In the genomic region with DNA sequence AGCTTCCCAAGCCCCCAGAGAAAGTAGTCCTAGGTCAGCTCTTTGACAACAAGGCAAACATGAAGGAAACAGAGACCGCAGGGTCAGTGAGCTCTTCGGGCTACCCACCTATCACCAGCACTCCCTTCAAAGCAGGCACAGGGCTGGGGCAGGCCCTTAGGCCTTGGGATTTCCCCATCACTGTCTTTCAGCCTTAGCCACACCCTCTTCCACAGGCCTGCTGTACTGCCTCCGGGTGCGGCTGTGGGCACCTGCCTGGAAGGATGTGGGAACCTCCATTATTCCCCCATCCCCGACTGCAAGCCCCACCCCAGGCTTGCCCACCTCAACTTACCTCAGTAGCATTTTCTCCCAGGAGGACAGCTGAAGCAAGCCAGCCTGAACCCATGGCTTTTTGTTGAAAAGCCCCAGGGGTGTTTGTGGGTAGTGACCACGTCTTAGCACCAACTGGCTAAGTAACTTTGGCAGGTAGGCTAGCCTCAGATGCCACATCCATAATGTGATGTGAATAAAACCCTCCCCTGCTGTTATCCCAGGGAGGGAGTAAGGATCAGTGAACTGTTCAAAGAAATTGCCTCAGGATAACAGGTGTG, we compare ENCODE assay signal across 8 cellular contexts.
A peak's percentile ranks its signal among the peaks of the same experiment; 100 is the strongest.
DNase-seq lines count a peak whose midpoint lies in the region; ATAC-seq and TF ChIP-seq lines count a peak whose summit lies in the region.

No MANE protein-coding gene starts in this region.

- no peaks in the 10 kb centered on the region for H3K27me3 ChIP-seq in spleen (replicated peaks in 1 of 7)

- DNase-seq in GM19240 (ENCODE audit: insufficient read length, low spot score), result peak; percentile 45
- peak; percentile 68 for DNase-seq in activated CD8-positive, alpha-beta memory T cell treated with anti-CD3 and anti-CD28 coated beads for 24 hours
- DNase-seq in spleen, result peak; percentile 76
- DNase-seq in HCEC 1CT, result no peak
- no peak for DNase-seq in DMS114 treated with DMSO at 0.1 percent for 48 hours (lab: John Stamatoyannopoulos, UW; ENCODE audit: unreplicated experiment)
- no peak for DNase-seq in NCI-H146 (lab: John Stamatoyannopoulos, UW)
- no peak for DNase-seq in AG20443 (ENCODE audit: low spot score)

- ATAC-seq in HG03064 (IDR thresholded peaks at IDR 0.05; ENCODE audit: low read depth, unreplicated experiment), result peak; percentile 97

- H3K36me3 ChIP-seq in spleen, result no peaks in the 10 kb centered on the region

- H3K27ac ChIP-seq in spleen, result no peak overlapping the region

- no peak overlapping the region for H3K4me3 ChIP-seq in spleen

- intact Hi-C loops in spleen (cut with DNase I; ENCODE audit: low total_unique reads), result no loop called here

- no peak for TF ChIP-seq CTCF in spleen (IDR thresholded peaks at IDR 0.05 in 8 of 11, conservative IDR thresholded peaks at IDR 0.05 in 3 of 11)

- TF ChIP-seq POLR2A in spleen (IDR thresholded peaks at IDR 0.05), result no peak

- peaks cover 0 to 17% (median 6%) of the 10 kb centered on the region in 6 donors for H3K4me1 ChIP-seq in spleen

- WGBS in spleen, 5 donors, result 37 to 45% (median 44%) methylated on average over 6 of the region's 6 CpGs

- peaks cover 0 to 4% (median 0%) of the 10 kb centered on the region in 8 donors for H3K9me3 ChIP-seq in spleen

Comparison
In these comparisons a context has a peak if more than half of its experiments do, and no peak if none do; other contexts are left out.
1. DNase-seq: peak in GM19240 (single experiment), activated CD8-positive, alpha-beta memory T cell treated with anti-CD3 and anti-CD28 coated beads for 24 hours (single experiment) and spleen (single experiment); none in HCEC 1CT (single experiment), DMS114 treated with DMSO at 0.1 percent for 48 hours (single experiment), NCI-H146 (single experiment) and AG20443 (single experiment).